In the genomic region with DNA sequence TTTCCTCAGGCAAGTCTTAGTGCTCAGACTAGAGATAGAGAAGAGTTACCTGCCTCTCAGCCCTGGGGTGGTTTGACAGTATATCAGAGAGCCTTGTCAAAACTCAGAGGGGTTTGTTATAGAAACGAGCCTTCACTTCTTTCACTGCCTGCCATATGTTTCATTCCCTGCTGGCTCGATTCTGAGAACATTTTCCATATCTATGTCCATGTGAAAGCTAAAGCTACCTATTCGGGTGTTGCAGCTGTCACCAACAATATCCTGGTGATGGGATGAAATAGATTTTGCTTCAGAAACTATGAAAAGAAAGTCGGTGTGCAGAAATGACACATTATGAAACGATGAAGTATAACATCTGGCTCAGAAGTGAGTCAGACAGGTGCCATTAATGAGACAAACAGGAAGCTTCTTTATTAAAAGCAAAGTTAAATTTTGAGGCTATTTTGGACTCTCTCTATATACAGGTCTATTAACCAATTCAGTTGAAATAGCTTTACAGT, we compare ENCODE assay signal across 11 cellular contexts. TPM values are rescaled to one million over a fixed set of nuclear protein-coding genes. Genes with fewer than 3 reads are reported as not detected.
A peak's percentile ranks its signal among the peaks of the same experiment; 100 is the strongest.
DNase-seq lines count a peak whose midpoint lies in the region; ATAC-seq and TF ChIP-seq lines count a peak whose summit lies in the region.
"Had no signal": no experiment of that assay in that cellular context is flagged by ENCODE, and none has a peak within 500 bp of the region (broad histone marks: within the 10 kb centered on the region; RNA-seq: fewer than 3 reads in every experiment).

No MANE protein-coding gene starts in this region.

- peak; percentile 71 to 81 for ATAC-seq in activated T-cell treated with anti-CD3 and anti-CD28 coated beads, Interleukin-2, amount 50 U/mL, for 4 hours
- ATAC-seq in GM21737 (IDR thresholded peaks at IDR 0.05; ENCODE audit: unreplicated experiment) = peak; percentile 92
- peak; percentile 90 for ATAC-seq in HG03469 (IDR thresholded peaks at IDR 0.05; ENCODE audit: unreplicated experiment)
- ATAC-seq in omental fat pad (ENCODE audit: low FRiP score) = no peak

- TF ChIP-seq CTCF in mesothelial cell of epicardium (IDR thresholded peaks at IDR 0.05; ENCODE audit: unreplicated experiment) = no peak
- TF ChIP-seq CTCF in omental fat pad (IDR thresholded peaks at IDR 0.05) = no peak

- H3K36me3 Mint-ChIP-seq in activated T-cell treated with anti-CD3 and anti-CD28 coated beads, Interleukin-2, amount 50 U/mL, for 4 hours (ENCODE audit: insufficient read depth) = no peaks in the 10 kb centered on the region
- no peaks in the 10 kb centered on the region for H3K36me3 Mint-ChIP-seq in mesothelial cell of epicardium
- H3K36me3 Mint-ChIP-seq: naive B cell had no signal

- no peak overlapping the region for H3K4me3 Mint-ChIP-seq in activated T-cell treated with anti-CD3 and anti-CD28 coated beads, Interleukin-2, amount 50 U/mL, for 4 hours
- no peak overlapping the region for H3K4me3 Mint-ChIP-seq in mesothelial cell of epicardium

- H3K4me1 Mint-ChIP-seq in activated T-cell treated with anti-CD3 and anti-CD28 coated beads, Interleukin-2, amount 50 U/mL, for 4 hours (ENCODE audit: low read depth) = peaks cover 7% of the 10 kb centered on the region
- peaks cover 66% of the 10 kb centered on the region for H3K4me1 Mint-ChIP-seq in mesothelial cell of epicardium

- no peaks in the 10 kb centered on the region for H3K27me3 Mint-ChIP-seq in activated T-cell treated with anti-CD3 and anti-CD28 coated beads, Interleukin-2, amount 50 U/mL, for 4 hours (ENCODE audit: low read depth)
- no peaks in the 10 kb centered on the region for H3K27me3 Mint-ChIP-seq in mesothelial cell of epicardium (ENCODE audit: low read depth)
- H3K27me3 Mint-ChIP-seq: naive B cell had no signal

- DNase-seq in activated T-cell treated with anti-CD3 and anti-CD28 coated beads, Interleukin-2, amount 50 U/mL, for 4 hours = no peak
- no peak for DNase-seq in activated T-cell treated with anti-CD3 and anti-CD28 coated beads, Interleukin-2, amount 50 U/mL, for 1 hour
- DNase-seq in mesothelial cell of epicardium (ENCODE audit: low spot score in 2 of 2, unreplicated experiment in 2 of 2) = no peak
- no peak for DNase-seq in omental fat pad (ENCODE audit: low spot score)
- no peak for DNase-seq in NCI-H2081 (lab: John Stamatoyannopoulos, UW)
- DNase-seq in SIG-M5 treated with dmso at 0.1 percent for 504 hours (lab: John Stamatoyannopoulos, UW; ENCODE audit: unreplicated experiment) = no peak
- DNase-seq: GM23248, naive B cell, Peyer's patch had no signal

- peak overlapping the region; percentile 79 for H3K27ac Mint-ChIP-seq in mesothelial cell of epicardium
- H3K27ac Mint-ChIP-seq: naive B cell had no signal

- no peaks in the 10 kb centered on the region for H3K9me3 Mint-ChIP-seq in activated T-cell treated with anti-CD3 and anti-CD28 coated beads, Interleukin-2, amount 50 U/mL, for 4 hours
- no peaks in the 10 kb centered on the region for H3K9me3 Mint-ChIP-seq in mesothelial cell of epicardium

RNA-seq across cellular contexts. Expression of a gene that starts 56.1 kb away (rescaled TPM):
- total RNA-seq in activated T-cell treated with anti-CD3 and anti-CD28 coated beads, Interleukin-2, amount 50 U/mL, for 4 hours = 10 to 100 TPM; 42.7 to 61.2 (median 61.1) TPM
- total RNA-seq in mesothelial cell of epicardium = 53.0 to 59.0 TPM (median 54.5 TPM) in 3 replicates
- total RNA-seq in omental fat pad = 100 to 1,000 TPM; 102 to 143 (median 121) TPM
